ENCODE assay signal across 8 cellular contexts in genomic region chr1:15153842-15154479, GRCh38. TPM values are rescaled to one million over a fixed set of nuclear protein-coding genes. Genes with fewer than 3 reads are reported as not detected.
A peak's percentile ranks its signal among the peaks of the same experiment; 100 is the strongest.
DNase-seq lines count a peak whose midpoint lies in the region; ATAC-seq and TF ChIP-seq lines count a peak whose summit lies in the region.

No MANE protein-coding gene starts in this region.

- peaks cover 8% of the 10 kb centered on the region for H3F3A ChIP-seq in SK-N-SH (replicated peaks; ENCODE audit: insufficient read depth)

- H2AFZ ChIP-seq in SK-N-SH (ENCODE audit: low read depth): peak overlapping the region; percentile 75
- no peak overlapping the region for H2AFZ ChIP-seq in Karpas-422 (ENCODE audit: low read length)

- peak overlapping the region in 6 of 7 donors; percentile 23 to 77 (median 62) for H3K4me3 Mint-ChIP-seq in CD8-positive, alpha-beta memory T cell

- H3K36me3 ChIP-seq in CD8-positive, alpha-beta memory T cell (ENCODE audit: insufficient read depth, low read length): no peaks in the 10 kb centered on the region
- H3K36me3 ChIP-seq in HAP-1 (replicated peaks) (no peaks in the 10 kb centered on the region), SK-N-SH (replicated peaks in 1 of 2; ENCODE audit: control insufficient read depth in 1 of 2, insufficient read depth in 2 of 2, low read length in 1 of 2) (no peaks in the 10 kb centered on the region), left lung (no peaks in the 10 kb centered on the region), Karpas-422 (ENCODE audit: insufficient read depth, low read length) (no peaks in the 10 kb centered on the region)

- H3K9me2 ChIP-seq in SK-N-SH (no peaks in the 10 kb centered on the region), Karpas-422 (replicated peaks; ENCODE audit: insufficient read depth, low read length) (no peaks in the 10 kb centered on the region)

- H4K20me1 ChIP-seq in SK-N-SH (ENCODE audit: insufficient read depth) (no peaks in the 10 kb centered on the region), Karpas-422 (ENCODE audit: insufficient read depth, low read depth, low read length) (no peaks in the 10 kb centered on the region)

- H3K27ac Mint-ChIP-seq in CD8-positive, alpha-beta memory T cell: peak overlapping the region in 1 of 8 donors; percentile 56

- peak overlapping the region; percentile 81 for H3K9ac ChIP-seq in SK-N-SH
- no peak overlapping the region for H3K9ac ChIP-seq in Karpas-422 (ENCODE audit: low read length)

- peaks cover 14% of the 10 kb centered on the region for H3K4me1 ChIP-seq in CD8-positive, alpha-beta memory T cell (ENCODE audit: insufficient read depth, low read length)
- H3K4me1 ChIP-seq in HAP-1: no peaks in the 10 kb centered on the region
- H3K4me1 ChIP-seq in SK-N-SH (ENCODE audit: control insufficient read depth in 1 of 2, insufficient read depth in 2 of 2, low read depth in 1 of 2, low read length in 1 of 2): peaks cover 12 to 64% of the 10 kb centered on the region in 2 experiments; a peak in 3 of 4 replicates
- H3K4me1 ChIP-seq in left lung: peaks cover 10 to 66% of the 10 kb centered on the region in 2 donors
- no peaks in the 10 kb centered on the region for H3K4me1 ChIP-seq in Karpas-422 (ENCODE audit: low read length)

- TF ChIP-seq CTCF in SK-N-SH (IDR thresholded peaks at IDR 0.05) (peak; percentile 67), left lung (IDR thresholded peaks at IDR 0.05) (peak; percentile 64 to 73)

- peaks cover 39 to 54% of the 10 kb centered on the region in 2 donors for H3K27me3 Mint-ChIP-seq in CD8-positive, alpha-beta memory T cell

- peak; percentile 49 for ATAC-seq in left lung

- no peak for TF ChIP-seq EP300 in SK-N-SH (IDR thresholded peaks at IDR 0.05; ENCODE audit: borderline replicate concordance in 1 of 2, low read depth in 1 of 2, low read length in 1 of 2)

- peaks cover 0 to 2% (median 0%) of the 10 kb centered on the region in 5 donors for H3K9me3 Mint-ChIP-seq in CD8-positive, alpha-beta memory T cell

- intact Hi-C loops in left lung (cut with DNase I): loop anchor here (5.0 to 10.0 kb wide), 2 partner anchors 111 to 118 kb away; no protein-coding TSS in a partner anchor

- 1% methylated on average over 9 of the region's 74 CpGs for WGBS in SK-N-SH (ENCODE audit: low lambda C conversion rate)

- H3K4me1 Mint-ChIP-seq in CD8-positive, alpha-beta memory T cell: peaks cover 14 to 36% (median 33%) of the 10 kb centered on the region in 3 donors

- H3K79me2 ChIP-seq in SK-N-SH (ENCODE audit: insufficient read depth) (peaks cover 12% of the 10 kb centered on the region), Karpas-422 (ENCODE audit: low read length) (no peaks in the 10 kb centered on the region)

- peak; percentile 57 for TF ChIP-seq RAD21 in SK-N-SH (IDR thresholded peaks at IDR 0.05; ENCODE audit: low read length)

- no peaks in the 10 kb centered on the region for H3K9me3 ChIP-seq in CD8-positive, alpha-beta memory T cell (ENCODE audit: low read length)
- H3K9me3 ChIP-seq in HAP-1 (no peaks in the 10 kb centered on the region), SK-N-SH (no peaks in the 10 kb centered on the region), left lung (no peaks in the 10 kb centered on the region), Karpas-422 (ENCODE audit: low read length) (no peaks in the 10 kb centered on the region)

- CTCF ChIA-PET in CD8-positive, alpha-beta memory T cell (lab: Charles Lee): interaction anchor here (1.6 kb wide), 1 partner anchor 26 kb away, joined by 3 read pairs; no protein-coding TSS in a partner anchor
- CTCF ChIA-PET in SK-N-SH (lab: Yijun Ruan, JAX): interaction anchor here (0.6 to 9.8 kb wide), 29 partner anchors 10 to 277 kb away, joined by 3 to 132 read pairs (median 4); no protein-coding TSS in a partner anchor

- no peak for DNase-seq in CD8-positive, alpha-beta memory T cell
- peak; percentile 28 to 80 for DNase-seq in HAP-1 (ENCODE audit: low spot score in 2 of 2)
- peak; percentile 84 for DNase-seq in SK-N-SH
- DNase-seq in dedifferentiated amniotic fluid mesenchymal stem cell (ENCODE audit: extremely low spot score): peak; percentile 35
- peak; percentile 74 to 86 for DNase-seq in left lung
- peak; percentile 33 for DNase-seq in stimulated activated CD4-positive, alpha-beta T cell treated with anti-CD3 and anti-CD28 coated beads, Interleukin-4, amount 100 ng/mL, for 24 hours
- no peak for DNase-seq in SIG-M5 (lab: John Stamatoyannopoulos, UW)
- DNase-seq in Karpas-422: no peak

- in situ Hi-C loops in HAP-1 (cut with MboI; ENCODE audit: low sequenced_read_pairs): no loop called here

- H3K4me2 ChIP-seq in SK-N-SH (peak overlapping the region; percentile 93), Karpas-422 (ENCODE audit: low read depth, low read length, poor library complexity, severe bottlenecking) (no peak overlapping the region)

- no peak overlapping the region for H3K27ac ChIP-seq in CD8-positive, alpha-beta memory T cell (ENCODE audit: low read depth, low read length)
- H3K27ac ChIP-seq in SK-N-SH (ENCODE audit: low read depth in 2 of 2, low read length in 1 of 2) (peak overlapping the region; percentile 20 to 100; a peak in 3 of 4 replicates), left lung (peak overlapping the region; percentile 83 to 94), Karpas-422 (ENCODE audit: low read length) (no peak overlapping the region)

- peaks cover 0 to 2% (median 0%) of the 10 kb centered on the region in 3 donors for H3K36me3 Mint-ChIP-seq in CD8-positive, alpha-beta memory T cell

- POLR2A ChIA-PET in CD8-positive, alpha-beta memory T cell (lab: Charles Lee): no interaction called here
- POLR2A ChIA-PET in SK-N-SH (lab: Yijun Ruan, JAX): interaction anchor here (0.5 to 4.7 kb wide), 9 partner anchors 12 to 130 kb away, joined by 3 to 88 read pairs (median 5); no protein-coding TSS in a partner anchor

- peak overlapping the region; percentile 12 for H3K4me3 ChIP-seq in CD8-positive, alpha-beta memory T cell (ENCODE audit: low read length)
- H3K4me3 ChIP-seq in HAP-1 (peak overlapping the region; percentile 47), SK-N-SH (ENCODE audit: low read depth in 2 of 2, low read length in 1 of 2) (peak overlapping the region; percentile 77 to 84), left lung (peak overlapping the region; percentile 80 to 82), Karpas-422 (ENCODE audit: low read length) (no peak overlapping the region)

- peaks cover 27% of the 10 kb centered on the region for H3K27me3 ChIP-seq in CD8-positive, alpha-beta memory T cell (ENCODE audit: insufficient read depth, low read length, poor library complexity, severe bottlenecking)
- no peaks in the 10 kb centered on the region for H3K27me3 ChIP-seq in HAP-1 (ENCODE audit: low read depth)
- H3K27me3 ChIP-seq in SK-N-SH (ENCODE audit: insufficient read depth): no peaks in the 10 kb centered on the region
- peaks cover 0 to 46% of the 10 kb centered on the region in 2 donors for H3K27me3 ChIP-seq in left lung
- H3K27me3 ChIP-seq in Karpas-422 (ENCODE audit: low read length): no peaks in the 10 kb centered on the region

TF ChIP-seq in SK-N-SH, 30 proteins besides CTCF, POLR2A, EP300 and RAD21:
- TF ChIP-seq FOXJ3 (CRISPR knock-in tag; IDR thresholded peaks at IDR 0.05): no peak
- 0 out of 2 replicates have a peak, but pooled peaks have one; percentile 16 for TF ChIP-seq NFIC (IDR thresholded peaks at IDR 0.05; ENCODE audit: borderline replicate concordance)
- no peak for TF ChIP-seq GATA2 (CRISPR knock-in tag; IDR thresholded peaks at IDR 0.05)
- TF ChIP-seq MAX (IDR thresholded peaks at IDR 0.05; ENCODE audit: low read depth): peak; percentile 59
- peak; percentile 36; the same call in 1 of the 2 replicates for TF ChIP-seq RCOR1 (IDR thresholded peaks at IDR 0.05; ENCODE audit: low read length)
- TF ChIP-seq TCF12 (IDR thresholded peaks at IDR 0.05): peak; percentile 28; the same call in 1 of the 2 replicates
- TF ChIP-seq IRF3 (IDR thresholded peaks at IDR 0.05; ENCODE audit: low read depth, low read length): no peak
- TF ChIP-seq SIN3A (IDR thresholded peaks at IDR 0.05; ENCODE audit: borderline replicate concordance, low read depth, low read length): 0 out of 2 replicates have a peak, but pooled peaks have one; percentile 26
- TF ChIP-seq SMC3 (IDR thresholded peaks at IDR 0.05; ENCODE audit: low read depth, low read length): peak; percentile 48

RNA-seq across cellular contexts. Expression of gene TMEM51, which starts 0.4 kb away (rescaled TPM):
- under 1 TPM; 0.11 to 0.24 TPM for total RNA-seq in CD8-positive, alpha-beta memory T cell
- not detected for polyA plus RNA-seq in CD8-positive, alpha-beta memory T cell
- 20.5 and 25.6 TPM in 2 replicates for polyA plus RNA-seq in SK-N-SH (2012; rRNA removed)
- polyA plus RNA-seq in SK-N-SH (2012; cell fraction: cytosol; rRNA removed): 18.6 and 23.4 TPM in 2 replicates
- polyA plus RNA-seq in SK-N-SH (2012; cell fraction: nucleus; rRNA removed): 18.5 and 19.6 TPM in 2 replicates
- 10 to 100 TPM; 17.9 TPM for total RNA-seq in left lung
- total RNA-seq in Karpas-422 (2014; rRNA removed; shearing (Covaris generic); ENCODE audit: low replicate concordance): not detected in 2 replicates

Comparison
In these comparisons a context has a peak if more than half of its experiments do, and no peak if none do; other contexts are left out.
1. DNase-seq: peak in HAP-1 (2 of 2), SK-N-SH (single experiment), dedifferentiated amniotic fluid mesenchymal stem cell (single experiment), left lung (2 of 2) and stimulated activated CD4-positive, alpha-beta T cell treated with anti-CD3 and anti-CD28 coated beads, Interleukin-4, amount 100 ng/mL, for 24 hours (single experiment); none in CD8-positive, alpha-beta memory T cell (0 of 5), SIG-M5 (single experiment) and Karpas-422 (single experiment).
2. H3K27ac ChIP-seq: peak in SK-N-SH (2 of 2) and left lung (2 of 2); none in CD8-positive, alpha-beta memory T cell (single experiment) and Karpas-422 (single experiment).
3. RNA of gene TMEM51, which starts 0.4 kb away (total RNA-seq): 17.9 TPM in left lung; 0.11 to 0.24 TPM in CD8-positive, alpha-beta memory T cell and not detected in Karpas-422; every median in the first group is over 10 times any median in the second.